ENCODE assay signal across 8 cellular contexts in the genomic region with DNA sequence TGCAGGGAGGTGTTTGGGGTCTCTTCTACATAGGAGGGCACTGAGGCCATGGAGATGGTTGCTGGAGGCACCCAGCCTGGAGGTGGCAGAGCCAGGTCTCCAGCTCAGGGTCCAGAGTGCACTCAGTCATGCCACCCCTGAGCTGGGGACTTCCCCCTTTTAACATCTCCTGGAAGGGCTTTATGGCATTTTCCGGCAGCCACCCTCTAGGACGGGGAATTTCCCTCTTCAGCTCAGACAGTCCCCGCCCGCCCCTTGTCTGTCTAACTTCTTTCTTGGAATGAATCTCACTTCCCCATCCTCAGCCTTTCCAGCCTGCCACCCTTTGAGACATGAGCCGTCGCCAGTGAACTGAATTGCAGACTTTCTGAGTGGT. TPM values are rescaled to one million over a fixed set of nuclear protein-coding genes. Genes with fewer than 3 reads are reported as not detected.
A peak's percentile ranks its signal among the peaks of the same experiment; 100 is the strongest.
DNase-seq lines count a peak whose midpoint lies in the region; ATAC-seq and FAIRE-seq lines count a peak whose summit lies in the region.

No MANE protein-coding gene starts in this region.

- H3K4me3 Mint-ChIP-seq in activated T-cell treated with anti-CD3 and anti-CD28 coated beads, Interleukin-2, amount 50 U/mL, for 4 hours = no peak overlapping the region

- H3K4me1 Mint-ChIP-seq in activated T-cell treated with anti-CD3 and anti-CD28 coated beads, Interleukin-2, amount 50 U/mL, for 4 hours (ENCODE audit: low read depth) = peaks cover 5% of the 10 kb centered on the region

- no peaks in the 10 kb centered on the region for H3K36me3 Mint-ChIP-seq in activated T-cell treated with anti-CD3 and anti-CD28 coated beads, Interleukin-2, amount 50 U/mL, for 4 hours (ENCODE audit: insufficient read depth)

- H3K4me1 ChIP-seq in small intestine (ENCODE audit: control insufficient read depth in 2 of 2, insufficient read depth in 1 of 2, low read depth in 1 of 2, low read length in 1 of 2) = no peaks in the 10 kb centered on the region

- no peak for DNase-seq in activated T-cell treated with anti-CD3 and anti-CD28 coated beads, Interleukin-2, amount 50 U/mL, for 4 hours
- DNase-seq in small intestine (peak; percentile 12), activated gamma-delta T cell treated with Interleukin-2 at 50 U/mL for 16 hours (no peak), NCI-H82 (lab: John Stamatoyannopoulos, UW) (no peak), hepatic stellate cell (ENCODE audit: low spot score) (no peak)

- H3K27ac ChIP-seq in small intestine (ENCODE audit: low read depth in 1 of 2, low read length in 1 of 2) = no peak overlapping the region

- H3K27me3 Mint-ChIP-seq in activated T-cell treated with anti-CD3 and anti-CD28 coated beads, Interleukin-2, amount 50 U/mL, for 4 hours (ENCODE audit: low read depth) = peaks cover 6% of the 10 kb centered on the region

- no peak for FAIRE-seq in small intestine (lab: Jason Lieb, UNC)

- H3K9me3 ChIP-seq in small intestine (ENCODE audit: control insufficient read depth, low read depth) = no peaks in the 10 kb centered on the region

- H3K36me3 ChIP-seq in small intestine (ENCODE audit: control insufficient read depth in 2 of 2, insufficient read depth in 2 of 2, low read length in 2 of 2) = no peaks in the 10 kb centered on the region

- 21 to 26% (median 26%) methylated on average over 6 of the region's 6 CpGs for WGBS in small intestine, 3 donors

- H3K4me3 ChIP-seq in small intestine (ENCODE audit: low read depth in 1 of 2, low read length in 2 of 2) = no peak overlapping the region

- ATAC-seq in GM19035 (IDR thresholded peaks at IDR 0.05; ENCODE audit: unreplicated experiment) (peak; percentile 63), HG03045 (IDR thresholded peaks at IDR 0.05; ENCODE audit: unreplicated experiment) (peak; percentile 78), HG03571 (IDR thresholded peaks at IDR 0.05; ENCODE audit: unreplicated experiment) (no peak)
- peak; percentile 72 to 76 for ATAC-seq in activated T-cell treated with anti-CD3 and anti-CD28 coated beads, Interleukin-2, amount 50 U/mL, for 4 hours

- no peaks in the 10 kb centered on the region for H3K9me3 Mint-ChIP-seq in activated T-cell treated with anti-CD3 and anti-CD28 coated beads, Interleukin-2, amount 50 U/mL, for 4 hours

- H3K27me3 ChIP-seq in small intestine (ENCODE audit: control insufficient read depth in 2 of 2, insufficient read depth in 2 of 2, low read length in 2 of 2) = no peaks in the 10 kb centered on the region

RNA-seq across cellular contexts. Expression of gene COL15A1, which starts 49.9 kb away (rescaled TPM):
- total RNA-seq in activated T-cell treated with anti-CD3 and anti-CD28 coated beads, Interleukin-2, amount 50 U/mL, for 4 hours = under 1 TPM; 0.05 to 0.16 (median 0.10) TPM
- polyA plus RNA-seq in small intestine = 1 to 10 TPM in 1 of 3 donors, under 1 TPM in 2; 0.22 to 4.2 (median 0.81) TPM
